ENCODE assay signal across 12 cellular contexts in genomic region chr2:149068996-149069888, GRCh38. TPM values are rescaled to one million over a fixed set of nuclear protein-coding genes. Genes with fewer than 3 reads are reported as not detected.
A peak's percentile ranks its signal among the peaks of the same experiment; 100 is the strongest.
DNase-seq lines count a peak whose midpoint lies in the region; ATAC-seq and TF ChIP-seq lines count a peak whose summit lies in the region.
"Had no signal": no experiment of that assay in that cellular context is flagged by ENCODE, and none has a peak within 500 bp of the region (broad histone marks: within the 10 kb centered on the region; RNA-seq: fewer than 3 reads in every experiment).

No MANE protein-coding gene starts in this region.

- peaks cover 11 to 28% of the 10 kb centered on the region in 2 experiments for H3K4me1 ChIP-seq in SK-N-SH (ENCODE audit: control insufficient read depth in 1 of 2, insufficient read depth in 2 of 2, low read depth in 1 of 2, low read length in 1 of 2)
- no peaks in the 10 kb centered on the region for H3K4me1 ChIP-seq in smooth muscle cell (ENCODE audit: low read depth)

- H3K9me2 ChIP-seq in SK-N-SH: no peaks in the 10 kb centered on the region

- no peaks in the 10 kb centered on the region for H3K9me3 Mint-ChIP-seq in activated CD4-positive, alpha-beta T cell treated with anti-CD3 and anti-CD28 coated beads for 36 hours (ENCODE audit: low read depth)
- H3K9me3 Mint-ChIP-seq in chondrocyte (ENCODE audit: low read depth): no peaks in the 10 kb centered on the region
- H3K9me3 Mint-ChIP-seq: IgD-negative memory B cell had no signal

- peaks cover 14% of the 10 kb centered on the region for H3K4me1 Mint-ChIP-seq in activated CD4-positive, alpha-beta T cell treated with anti-CD3 and anti-CD28 coated beads for 36 hours
- H3K4me1 Mint-ChIP-seq in chondrocyte (ENCODE audit: low read depth): peaks cover 27% of the 10 kb centered on the region

- TF ChIP-seq RAD21 in SK-N-SH (IDR thresholded peaks at IDR 0.05; ENCODE audit: low read length): no peak

- no peaks in the 10 kb centered on the region for H3K36me3 Mint-ChIP-seq in activated CD4-positive, alpha-beta T cell treated with anti-CD3 and anti-CD28 coated beads for 36 hours (ENCODE audit: low read depth)
- no peaks in the 10 kb centered on the region for H3K36me3 Mint-ChIP-seq in chondrocyte (ENCODE audit: low read depth)

- H3K9ac ChIP-seq in SK-N-SH (peak overlapping the region; percentile 51), smooth muscle cell (ENCODE audit: low read depth) (no peak overlapping the region)

- H2AFZ ChIP-seq in SK-N-SH (ENCODE audit: low read depth): peak overlapping the region; percentile 78; the same call in 1 of the 2 replicates
- no peak overlapping the region for H2AFZ ChIP-seq in smooth muscle cell (ENCODE audit: low read depth)

- H3K36me3 ChIP-seq in SK-N-SH (replicated peaks in 1 of 2; ENCODE audit: control insufficient read depth in 1 of 2, insufficient read depth in 2 of 2, low read length in 1 of 2): no peaks in the 10 kb centered on the region
- no peaks in the 10 kb centered on the region for H3K36me3 ChIP-seq in smooth muscle cell (ENCODE audit: low read depth)
- H3K36me3 ChIP-seq: ovary, thoracic aorta had no signal

- H3K27ac ChIP-seq in SK-N-SH (ENCODE audit: low read depth in 2 of 2, low read length in 1 of 2): peak overlapping the region; percentile 77 to 94; a peak in 3 of 4 replicates
- H3K27ac ChIP-seq in smooth muscle cell (ENCODE audit: low read depth): peak overlapping the region; percentile 64
- H3K27ac ChIP-seq: ovary, thoracic aorta had no signal

- no peaks in the 10 kb centered on the region for H3K9me3 ChIP-seq in SK-N-SH
- no peaks in the 10 kb centered on the region for H3K9me3 ChIP-seq in smooth muscle cell (replicated peaks; ENCODE audit: low read depth)
- H3K9me3 ChIP-seq: ovary, thoracic aorta had no signal

- H3K79me2 ChIP-seq in SK-N-SH (ENCODE audit: insufficient read depth): no peaks in the 10 kb centered on the region
- H3K79me2 ChIP-seq in smooth muscle cell (ENCODE audit: low read depth): peaks cover 4% of the 10 kb centered on the region

- no peak for TF ChIP-seq CTCF in SK-N-SH (IDR thresholded peaks at IDR 0.05)
- no peak for TF ChIP-seq CTCF in chondrocyte (IDR thresholded peaks at IDR 0.05)
- no peak for TF ChIP-seq CTCF in smooth muscle cell (IDR thresholded peaks at IDR 0.05; ENCODE audit: borderline replicate concordance, insufficient read depth, poor library complexity, severe bottlenecking)

- H3K27me3 ChIP-seq in SK-N-SH (ENCODE audit: insufficient read depth): no peaks in the 10 kb centered on the region
- no peaks in the 10 kb centered on the region for H3K27me3 ChIP-seq in smooth muscle cell (ENCODE audit: low read depth)
- H3K27me3 ChIP-seq: ovary had no signal

- no peak overlapping the region for H3K27ac Mint-ChIP-seq in activated CD4-positive, alpha-beta T cell treated with anti-CD3 and anti-CD28 coated beads for 36 hours
- peak overlapping the region; percentile 70 for H3K27ac Mint-ChIP-seq in chondrocyte (ENCODE audit: unreplicated experiment)
- H3K27ac Mint-ChIP-seq: IgD-negative memory B cell had no signal

- CTCF ChIA-PET in activated CD4-positive, alpha-beta T cell treated with anti-CD3 and anti-CD28 coated beads for 36 hours (lab: Charles Lee): interaction anchor here (0.6 kb wide), 1 partner anchor 722 kb away, joined by 3 read pairs; no protein-coding TSS in a partner anchor
- CTCF ChIA-PET in SK-N-SH (lab: Yijun Ruan, JAX): interaction anchor here (1.3 kb wide), 1 partner anchor 52 kb away, joined by 3 read pairs; no protein-coding TSS in a partner anchor

- H4K20me1 ChIP-seq in SK-N-SH (ENCODE audit: insufficient read depth) (no peaks in the 10 kb centered on the region), smooth muscle cell (ENCODE audit: low read depth) (no peaks in the 10 kb centered on the region)

- H3K4me3 ChIP-seq in SK-N-SH (ENCODE audit: low read depth in 2 of 2, low read length in 1 of 2) (peak overlapping the region in 1 of 2 experiments; percentile 4; a peak in 2 of 4 replicates), smooth muscle cell (no peak overlapping the region)
- H3K4me3 ChIP-seq: ovary, thoracic aorta had no signal

- POLR2A ChIA-PET in activated CD4-positive, alpha-beta T cell treated with anti-CD3 and anti-CD28 coated beads for 36 hours (lab: Charles Lee): no interaction called here
- POLR2A ChIA-PET in SK-N-SH (lab: Yijun Ruan, JAX): no interaction called here

- peaks cover 15% of the 10 kb centered on the region for H3K27me3 Mint-ChIP-seq in activated CD4-positive, alpha-beta T cell treated with anti-CD3 and anti-CD28 coated beads for 36 hours
- H3K27me3 Mint-ChIP-seq in chondrocyte (ENCODE audit: low read depth): no peaks in the 10 kb centered on the region

- DNase-seq in activated CD4-positive, alpha-beta T cell treated with anti-CD3 and anti-CD28 coated beads for 36 hours: peak; percentile 28
- DNase-seq in activated CD4-positive, alpha-beta T cell treated with anti-CD3 and anti-CD28 coated beads, Interleukin-2, amount 50 U/mL, for 1 hour: no peak
- DNase-seq in SK-N-SH: no peak
- DNase-seq in chondrocyte (ENCODE audit: low spot score): no peak
- no peak for DNase-seq in smooth muscle cell (lab: John Stamatoyannopoulos, UW; ENCODE audit: unreplicated experiment)
- no peak for DNase-seq in occipital lobe (lab: John Stamatoyannopoulos, UW)
- no peak for DNase-seq in stimulated activated CD4-positive, alpha-beta T cell treated with anti-CD3 and anti-CD28 coated beads, Interleukin-2, amount 100 ng/mL, for 24 hours
- DNase-seq in stimulated activated CD4-positive, alpha-beta T cell treated with anti-CD3 and anti-CD28 coated beads, Interleukin-4, amount 100 ng/mL, for 4 hours: no peak
- DNase-seq: 8988T, ovary had no signal

- H3F3A ChIP-seq in SK-N-SH (replicated peaks; ENCODE audit: insufficient read depth): peaks cover 43% of the 10 kb centered on the region
- no peaks in the 10 kb centered on the region for H3F3A ChIP-seq in smooth muscle cell (ENCODE audit: low read depth)

- TF ChIP-seq EP300 in SK-N-SH (IDR thresholded peaks at IDR 0.05; ENCODE audit: borderline replicate concordance in 1 of 2, low read depth in 1 of 2, low read length in 1 of 2): peak in 1 of 2 experiments; percentile 96; a peak in 2 of 4 replicates

- intact Hi-C loops in activated CD4-positive, alpha-beta T cell treated with anti-CD3 and anti-CD28 coated beads for 36 hours (cut with DNase I, micrococcal nuclease): no loop called here

- 17% methylated on average over 5 of the region's 5 CpGs for WGBS in SK-N-SH (ENCODE audit: low lambda C conversion rate)
- WGBS in smooth muscle cell (ENCODE audit: low lambda C conversion rate): 57% methylated on average over 5 of the region's 5 CpGs

- H3K4me2 ChIP-seq in SK-N-SH (peak overlapping the region; percentile 56), smooth muscle cell (peak overlapping the region; percentile 5)

- no peak overlapping the region for H3K4me3 Mint-ChIP-seq in activated CD4-positive, alpha-beta T cell treated with anti-CD3 and anti-CD28 coated beads for 36 hours
- H3K4me3 Mint-ChIP-seq in chondrocyte (ENCODE audit: unreplicated experiment): no peak overlapping the region

- peak; percentile 93 for ATAC-seq in activated CD4-positive, alpha-beta T cell treated with anti-CD3 and anti-CD28 coated beads for 36 hours

TF ChIP-seq in SK-N-SH, 30 proteins besides CTCF, POLR2A, EP300 and RAD21 (continues in another document):
- TF ChIP-seq MEF2A (IDR thresholded peaks at IDR 0.05; ENCODE audit: borderline replicate concordance, low read depth) (peak; percentile 92), NFIC (IDR thresholded peaks at IDR 0.05; ENCODE audit: borderline replicate concordance) (peak; percentile 88), FOXJ3 (CRISPR knock-in tag; IDR thresholded peaks at IDR 0.05) (no peak), YY1 (IDR thresholded peaks at IDR 0.05; ENCODE audit: low read depth) (0 out of 2 replicates have a peak, but pooled peaks have one; percentile 18), MXI1 (IDR thresholded peaks at IDR 0.05; ENCODE audit: low read depth, low read length) (no peak), ZBTB33 (IDR thresholded peaks at IDR 0.05; ENCODE audit: borderline replicate concordance, low read depth) (peak; percentile 70), NRF1 (IDR thresholded peaks at IDR 0.05; ENCODE audit: low read depth, low read length) (no peak), CHD2 (IDR thresholded peaks at IDR 0.05; ENCODE audit: low read length, partially characterized antibody) (no peak), RXRA (IDR thresholded peaks at IDR 0.05; ENCODE audit: borderline replicate concordance, low read depth) (peak; percentile 4), FOSL2 (IDR thresholded peaks at IDR 0.05; ENCODE audit: borderline replicate concordance, low read depth) (peak; percentile 59), MAX (IDR thresholded peaks at IDR 0.05; ENCODE audit: low read depth) (peak; percentile 63; the same call in 1 of the 2 replicates)

RNA-seq across cellular contexts. Expression of gene LYPD6B, which starts 30.7 kb away (rescaled TPM):
- total RNA-seq in activated CD4-positive, alpha-beta T cell treated with anti-CD3 and anti-CD28 coated beads for 36 hours: not detected
- 17.0 and 18.2 TPM in 2 replicates for polyA plus RNA-seq in SK-N-SH (2012; rRNA removed)
- polyA plus RNA-seq in SK-N-SH (2012; cell fraction: cytosol; rRNA removed): 19.1 and 19.6 TPM in 2 replicates
- 27.3 and 29.3 TPM in 2 replicates for polyA plus RNA-seq in SK-N-SH (2012; cell fraction: nucleus; rRNA removed)
- 0.36 to 1.2 TPM in 2 of 3 replicates, not detected in the other for total RNA-seq in chondrocyte
- 10.6 and 19.4 TPM in 2 replicates for total RNA-seq in smooth muscle cell
- polyA plus RNA-seq in smooth muscle cell: 4.9 and 21.6 TPM in 2 replicates
- total RNA-seq in occipital lobe: 12.5 TPM
- total RNA-seq: thoracic aorta had no signal
